ENCODE assay signal across 10 cellular contexts in the genomic region with DNA sequence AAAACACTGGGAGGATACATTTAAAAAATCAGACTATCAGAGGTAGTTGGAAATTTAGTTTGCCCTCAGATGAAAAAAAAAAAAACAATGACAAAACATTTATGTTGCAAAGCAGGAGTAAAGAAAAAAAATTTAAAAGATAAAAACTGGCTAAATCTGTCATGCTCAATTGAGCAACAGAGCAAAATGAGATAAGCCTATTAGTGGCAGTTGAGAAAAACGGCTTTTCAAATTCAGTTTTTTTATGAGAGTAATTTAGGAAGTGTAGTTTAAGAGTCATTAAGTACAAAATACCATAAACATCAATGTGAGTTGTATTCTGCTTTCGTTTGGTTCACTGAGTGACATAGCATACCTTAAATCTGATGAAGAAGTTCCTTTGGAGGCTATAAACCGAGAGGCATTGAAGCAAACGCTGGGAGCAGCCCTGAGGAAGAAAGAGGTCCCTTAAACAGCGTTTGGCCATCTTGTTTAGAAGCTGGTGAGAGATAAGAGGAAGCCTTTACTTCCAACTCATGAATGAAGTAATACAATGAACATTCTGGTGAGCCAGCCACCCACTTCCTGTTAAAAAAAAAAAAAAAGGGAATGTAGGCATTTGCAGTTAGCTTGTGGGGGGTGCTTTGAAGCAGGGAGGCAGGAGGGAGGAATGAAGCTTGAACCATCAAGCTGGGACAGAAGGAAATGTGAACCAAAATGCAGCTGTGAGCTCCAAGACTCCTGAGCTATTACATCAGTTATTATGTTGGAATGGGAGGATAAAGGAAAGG.
DNase-seq lines count a peak whose midpoint lies in the region; ATAC-seq and TF ChIP-seq lines count a peak whose summit lies in the region.
"Had no signal": no experiment of that assay in that cellular context is flagged by ENCODE, and none has a peak within 500 bp of the region (broad histone marks: within the 10 kb centered on the region; RNA-seq: fewer than 3 reads in every experiment).

No MANE protein-coding gene starts in this region.

- no peak for ATAC-seq in HG03469 (IDR thresholded peaks at IDR 0.05; ENCODE audit: unreplicated experiment)
- no peak for ATAC-seq in HG03025 (IDR thresholded peaks at IDR 0.05; ENCODE audit: low FRiP score, unreplicated experiment)
- ATAC-seq: natural killer cell had no signal

- H3K4me1 ChIP-seq in GM23248 (ENCODE audit: insufficient read depth) (peaks cover 39% of the 10 kb centered on the region), SJCRH30 (peaks cover 43% of the 10 kb centered on the region)

- DNase-seq in GM23248 (peak; percentile 65), SJCRH30 (peak; percentile 84 to 90), foreskin fibroblast (peak; percentile 49 to 64), renal cortical epithelial cell (ENCODE audit: low read depth) (peak; percentile 81), DMS114 treated with DMSO at 0.1 percent for 48 hours (lab: John Stamatoyannopoulos, UW; ENCODE audit: unreplicated experiment) (no peak), SW480 (ENCODE audit: low spot score) (no peak)
- DNase-seq: amygdala, natural killer cell had no signal

- no peaks in the 10 kb centered on the region for H3K79me2 ChIP-seq in GM23248 (ENCODE audit: insufficient read depth)

- H3K4me3 ChIP-seq in GM23248, result 0 out of 2 replicates have a peak overlapping the region, but pooled peaks have one; percentile 12
- peak overlapping the region; percentile 50 for H3K4me3 ChIP-seq in SJCRH30
- no peak overlapping the region for H3K4me3 ChIP-seq in foreskin fibroblast (ENCODE audit: low read depth in 1 of 2, low read length in 2 of 2)

- no peaks in the 10 kb centered on the region for H3K9me2 ChIP-seq in GM23248 (ENCODE audit: insufficient read depth)

- peak overlapping the region; percentile 67 for H2AFZ ChIP-seq in GM23248

- 78 to 80% methylated on average over 5 of the region's 5 CpGs for WGBS in GM23248 (ENCODE audit: low coverage in 1 of 2, low lambda C conversion rate in 2 of 2, missing lambda C conversion rate in 2 of 2), 2 experiments

- H3K9me3 ChIP-seq in GM23248 (ENCODE audit: low read depth), result no peaks in the 10 kb centered on the region
- H3K9me3 ChIP-seq in SJCRH30 (replicated peaks), result no peaks in the 10 kb centered on the region

- peaks cover 36% of the 10 kb centered on the region for H3F3A ChIP-seq in GM23248 (ENCODE audit: insufficient read depth)

- H3K27me3 ChIP-seq in GM23248 (replicated peaks; ENCODE audit: insufficient read depth) (no peaks in the 10 kb centered on the region), SJCRH30 (no peaks in the 10 kb centered on the region)

- H4K20me1 ChIP-seq in GM23248 (ENCODE audit: insufficient read depth), result no peaks in the 10 kb centered on the region

- in situ Hi-C loops in GM23248 (cut with MboI), result no loop called here

- H3K4me2 ChIP-seq in GM23248 (ENCODE audit: unreplicated experiment), result peak overlapping the region; percentile 19

- no peak for TF ChIP-seq CTCF in foreskin fibroblast (IDR thresholded peaks at IDR 0.05; ENCODE audit: low read depth, low read length)

- H3K27ac ChIP-seq in GM23248 (peak overlapping the region; percentile 72), SJCRH30 (peak overlapping the region; percentile 93)

- H3K36me3 ChIP-seq in GM23248 (ENCODE audit: low read depth) (no peaks in the 10 kb centered on the region), SJCRH30 (no peaks in the 10 kb centered on the region)

- peak overlapping the region; percentile 27; the same call in 1 of the 2 replicates for H3K9ac ChIP-seq in GM23248

Comparison
In these comparisons a context has a peak if more than half of its experiments do, and no peak if none do; other contexts are left out.
1. DNase-seq: peak in GM23248 (single experiment), SJCRH30 (2 of 2), foreskin fibroblast (2 of 2) and renal cortical epithelial cell (single experiment); none in DMS114 treated with DMSO at 0.1 percent for 48 hours (single experiment) and SW480 (single experiment).
2. H3K4me3 ChIP-seq: peak in GM23248 (single experiment) and SJCRH30 (single experiment); none in foreskin fibroblast (0 of 2).